1 cellular context compared by ENCODE assay signal in the genomic region with DNA sequence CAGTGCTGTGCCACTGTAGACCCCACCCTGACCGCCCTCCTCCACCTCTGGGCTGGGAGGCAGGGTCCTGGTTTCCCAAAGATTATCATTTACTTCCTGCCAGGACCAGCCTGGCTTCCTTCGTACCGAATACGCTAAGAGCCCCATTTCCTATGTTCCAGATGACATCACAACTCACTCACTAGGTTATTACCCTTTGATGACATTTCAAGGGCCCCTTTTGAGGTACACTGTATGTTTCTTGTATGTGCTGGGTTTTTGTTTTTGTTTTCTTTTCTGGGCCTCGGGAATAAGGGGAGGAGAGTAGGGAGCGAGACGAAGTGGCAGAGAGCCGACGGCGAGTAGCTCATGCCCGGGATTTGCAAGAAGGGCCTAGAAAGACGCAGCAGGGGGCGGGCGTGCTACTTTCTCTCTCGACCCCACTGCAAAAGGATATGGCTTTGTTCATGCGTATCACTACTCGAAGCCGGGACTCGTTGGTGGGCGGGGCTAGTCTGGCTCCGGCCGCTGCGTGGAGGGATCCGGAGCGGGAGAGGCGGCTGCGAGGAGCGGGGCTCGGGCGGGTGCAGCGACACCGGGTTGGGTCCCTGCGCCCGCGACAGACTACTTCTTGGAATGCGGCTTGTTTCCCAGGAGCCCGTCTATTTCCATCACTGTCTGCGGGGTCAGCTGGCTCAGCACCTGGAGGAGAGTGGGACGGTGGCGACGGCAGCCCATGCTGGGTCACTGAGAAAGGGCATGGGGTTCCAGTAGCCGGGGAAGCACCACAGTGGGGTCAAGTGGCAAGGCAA.
A peak's percentile ranks its signal among the peaks of the same experiment; 100 is the strongest.
TF ChIP-seq lines count a peak whose summit lies in the region.

No MANE protein-coding gene starts in this region.

TF ChIP-seq in IMR-90, 13 proteins besides CTCF, POLR2A, EP300 and RAD21:
- TF ChIP-seq MAZ (IDR thresholded peaks at IDR 0.05; ENCODE audit: borderline replicate concordance, low read depth, low read length), result peak; percentile 59; the same call in 1 of the 2 replicates
- no peak for TF ChIP-seq NFE2L2 (IDR thresholded peaks at IDR 0.05; ENCODE audit: low read depth, low read length)
TF ChIP-seq in IMR-90: peak in this region for 1.
